In genomic region chr1:23521588-23521987, GRCh38 we compare ENCODE assay signal across 18 cellular contexts. TPM values are rescaled to one million over a fixed set of nuclear protein-coding genes. Genes with fewer than 3 reads are reported as not detected.
A peak's percentile ranks its signal among the peaks of the same experiment; 100 is the strongest.
DNase-seq lines count a peak whose midpoint lies in the region; TF ChIP-seq lines count a peak whose summit lies in the region.
"Had no signal": no experiment of that assay in that cellular context is flagged by ENCODE, and none has a peak within 500 bp of the region (broad histone marks: within the 10 kb centered on the region; RNA-seq: fewer than 3 reads in every experiment).

No MANE protein-coding gene starts in this region.

- H3K27me3 Mint-ChIP-seq in activated CD4-positive, alpha-beta T cell treated with anti-CD3 and anti-CD28 coated beads, Interleukin-2, amount 10 ng/mL, durations not matched to agents 7 days and 5 days = no peaks in the 10 kb centered on the region
- H3K27me3 Mint-ChIP-seq in nephron progenitor cell (ENCODE audit: low read depth, poor library complexity) = no peaks in the 10 kb centered on the region
- H3K27me3 Mint-ChIP-seq: naive thymus-derived CD8-positive, alpha-beta T cell had no signal

- POLR2A ChIA-PET in activated CD4-positive, alpha-beta T cell treated with anti-CD3 and anti-CD28 coated beads, Interleukin-2, amount 10 ng/mL, durations not matched to agents 7 days and 5 days (lab: Charles Lee) = no interaction called here
- POLR2A ChIA-PET in SK-N-SH (lab: Yijun Ruan, JAX) = no interaction called here

- no peaks in the 10 kb centered on the region for H4K20me1 ChIP-seq in SK-N-SH (ENCODE audit: insufficient read depth)
- H4K20me1 ChIP-seq in osteoblast (ENCODE audit: insufficient read depth, low read length) = no peaks in the 10 kb centered on the region

- H3K4me3 ChIP-seq in SK-N-SH (ENCODE audit: low read depth in 2 of 2, low read length in 1 of 2) = no peak overlapping the region
- no peak overlapping the region for H3K4me3 ChIP-seq in osteoblast (ENCODE audit: insufficient read depth, low read length)
- no peak overlapping the region for H3K4me3 ChIP-seq in spleen
- H3K4me3 ChIP-seq: GM23248, lung had no signal

- peaks cover 53% of the 10 kb centered on the region for H3K4me1 Mint-ChIP-seq in activated CD4-positive, alpha-beta T cell treated with anti-CD3 and anti-CD28 coated beads, Interleukin-2, amount 10 ng/mL, durations not matched to agents 7 days and 5 days
- H3K4me1 Mint-ChIP-seq in nephron progenitor cell = peaks cover 6% of the 10 kb centered on the region

- no peaks in the 10 kb centered on the region for H3K9me2 ChIP-seq in SK-N-SH

- H3K4me1 ChIP-seq in SK-N-SH (ENCODE audit: control insufficient read depth in 1 of 2, insufficient read depth in 2 of 2, low read depth in 1 of 2, low read length in 1 of 2) (peaks cover 0 to 4% of the 10 kb centered on the region in 2 experiments; a peak in 1 of 4 replicates), osteoblast (ENCODE audit: insufficient read depth, low read length) (no peaks in the 10 kb centered on the region), spleen (peaks cover 6 to 49% (median 26%) of the 10 kb centered on the region in 6 donors)

- H3K4me3 Mint-ChIP-seq in activated CD4-positive, alpha-beta T cell treated with anti-CD3 and anti-CD28 coated beads, Interleukin-2, amount 10 ng/mL, durations not matched to agents 7 days and 5 days = no peak overlapping the region
- H3K4me3 Mint-ChIP-seq in nephron progenitor cell = no peak overlapping the region
- H3K4me3 Mint-ChIP-seq: naive thymus-derived CD8-positive, alpha-beta T cell had no signal

- TF ChIP-seq EP300 in SK-N-SH (IDR thresholded peaks at IDR 0.05; ENCODE audit: borderline replicate concordance in 1 of 2, low read depth in 1 of 2, low read length in 1 of 2) = no peak

- H3K9me3 Mint-ChIP-seq in activated CD4-positive, alpha-beta T cell treated with anti-CD3 and anti-CD28 coated beads, Interleukin-2, amount 10 ng/mL, durations not matched to agents 7 days and 5 days = no peaks in the 10 kb centered on the region
- H3K9me3 Mint-ChIP-seq in nephron progenitor cell = no peaks in the 10 kb centered on the region
- H3K9me3 Mint-ChIP-seq: naive thymus-derived CD8-positive, alpha-beta T cell had no signal

- H2AFZ ChIP-seq in SK-N-SH (ENCODE audit: low read depth) (no peak overlapping the region), osteoblast (ENCODE audit: low read length) (no peak overlapping the region)
- H2AFZ ChIP-seq: GM23248 had no signal

- H3K4me2 ChIP-seq in SK-N-SH (no peak overlapping the region), osteoblast (ENCODE audit: insufficient read depth, low read length) (no peak overlapping the region)

- 97% methylated on average over 16 of the region's 16 CpGs for WGBS in SK-N-SH (ENCODE audit: low lambda C conversion rate)
- WGBS in spleen, 5 donors = 95 to 97% (median 96%) methylated on average over 16 of the region's 16 CpGs

- H3K9me3 ChIP-seq in SK-N-SH = no peaks in the 10 kb centered on the region
- H3K9me3 ChIP-seq in osteoblast (ENCODE audit: low read depth, low read length) = no peaks in the 10 kb centered on the region
- no peaks in the 10 kb centered on the region for H3K9me3 ChIP-seq in spleen

- H3K9ac ChIP-seq in SK-N-SH = no peak overlapping the region
- H3K9ac ChIP-seq: GM23248 had no signal

- intact Hi-C loops in spleen (cut with DNase I; ENCODE audit: low total_unique reads) = no loop called here

- TF ChIP-seq RAD21 in SK-N-SH (IDR thresholded peaks at IDR 0.05; ENCODE audit: low read length) = no peak

- H3K79me2 ChIP-seq in SK-N-SH (ENCODE audit: insufficient read depth) = no peaks in the 10 kb centered on the region
- H3K79me2 ChIP-seq in osteoblast (ENCODE audit: insufficient read depth, low read length) = no peaks in the 10 kb centered on the region

- TF ChIP-seq CTCF in SK-N-SH (IDR thresholded peaks at IDR 0.05) (no peak), nephron progenitor cell (IDR thresholded peaks at IDR 0.05) (no peak), osteoblast (IDR thresholded peaks at IDR 0.05; ENCODE audit: extremely low read depth, low read depth, low read length) (no peak), spleen (IDR thresholded peaks at IDR 0.05 in 8 of 11, conservative IDR thresholded peaks at IDR 0.05 in 3 of 11) (no peak)

- CTCF ChIA-PET in activated CD4-positive, alpha-beta T cell treated with anti-CD3 and anti-CD28 coated beads, Interleukin-2, amount 10 ng/mL, durations not matched to agents 7 days and 5 days (lab: Charles Lee) = interaction anchor here (0.6 to 1.5 kb wide), 4 partner anchors 20 to 223 kb away, joined by 3 to 6 read pairs (median 4); no protein-coding TSS in a partner anchor
- CTCF ChIA-PET in SK-N-SH (lab: Yijun Ruan, JAX) = interaction anchor here (1.1 to 29.7 kb wide), 2 partner anchors 24 to 116 kb away, joined by 3 to 503 read pairs; no protein-coding TSS in a partner anchor

- in situ Hi-C loops in Caki2 (cut with HindIII; ENCODE audit: low pct_unique_long_range_greater_than_20kb, low sequenced_read_pairs) = no loop called here

- H3K36me3 ChIP-seq in SK-N-SH (replicated peaks in 1 of 2; ENCODE audit: control insufficient read depth in 1 of 2, insufficient read depth in 2 of 2, low read length in 1 of 2) (peaks cover 0 to 3% of the 10 kb centered on the region in 2 experiments), osteoblast (ENCODE audit: insufficient read depth, low read length) (no peaks in the 10 kb centered on the region), spleen (peaks cover 0 to 50% (median 0%) of the 10 kb centered on the region in 6 donors)

- H3K27me3 ChIP-seq in SK-N-SH (ENCODE audit: insufficient read depth) = no peaks in the 10 kb centered on the region
- no peaks in the 10 kb centered on the region for H3K27me3 ChIP-seq in osteoblast (ENCODE audit: insufficient read depth, low read length)
- H3K27me3 ChIP-seq in spleen (replicated peaks in 1 of 7) = no peaks in the 10 kb centered on the region

- no peak for TF ChIP-seq POLR2A in spleen (IDR thresholded peaks at IDR 0.05)

- H3F3A ChIP-seq in SK-N-SH (replicated peaks; ENCODE audit: insufficient read depth) = no peaks in the 10 kb centered on the region

- peak overlapping the region; percentile 64 for H3K27ac Mint-ChIP-seq in activated CD4-positive, alpha-beta T cell treated with anti-CD3 and anti-CD28 coated beads, Interleukin-2, amount 10 ng/mL, durations not matched to agents 7 days and 5 days
- H3K27ac Mint-ChIP-seq in nephron progenitor cell = peak overlapping the region; percentile 88

- peaks cover 72% of the 10 kb centered on the region for H3K36me3 Mint-ChIP-seq in activated CD4-positive, alpha-beta T cell treated with anti-CD3 and anti-CD28 coated beads, Interleukin-2, amount 10 ng/mL, durations not matched to agents 7 days and 5 days (ENCODE audit: low read depth)
- H3K36me3 Mint-ChIP-seq in nephron progenitor cell (ENCODE audit: low read depth) = peaks cover 25% of the 10 kb centered on the region
- H3K36me3 Mint-ChIP-seq: naive thymus-derived CD8-positive, alpha-beta T cell had no signal

- H3K27ac ChIP-seq in SK-N-SH (ENCODE audit: low read depth in 2 of 2, low read length in 1 of 2) (no peak overlapping the region), osteoblast (ENCODE audit: low read depth, low read length) (no peak overlapping the region), spleen (peak overlapping the region in 3 of 8 donors; percentile 86 to 92 (median 88))
- H3K27ac ChIP-seq: GM23248 had no signal

- no peak for DNase-seq in activated CD4-positive, alpha-beta T cell treated with anti-CD3 and anti-CD28 coated beads, Interleukin-2, amount 10 ng/mL, durations not matched to agents 7 days and 5 days
- no peak for DNase-seq in activated CD4-positive, alpha-beta T cell treated with anti-CD3 and anti-CD28 coated beads for 4 hours
- peak; percentile 96 for DNase-seq in Caki2 (ENCODE audit: low read depth)
- peak; percentile 64 for DNase-seq in SK-N-SH
- no peak for DNase-seq in nephron progenitor cell
- no peak for DNase-seq in activated CD8-positive, alpha-beta memory T cell treated with anti-CD3 and anti-CD28 coated beads, Interleukin-2, amount 50 U/mL, for 4 hours
- DNase-seq in osteoblast (ENCODE audit: insufficient read length, low spot score, missing footprints) = no peak
- DNase-seq in spleen = no peak
- DNase-seq: anterior cingulate cortex; DMS79 treated with DMSO at 0.1 percent for 48 hours; foreskin melanocyte; GM23248; naive thymus-derived CD8-positive, alpha-beta T cell; NCI-H187 treated with DMSO at 0.1 percent for 48 hours; NCI-H748 treated with DMSO at 0.1 percent for 48 hours; Right ventricle myocardium superior; T1000 had no signal

TF ChIP-seq in SK-N-SH, 30 proteins besides CTCF, POLR2A, EP300 and RAD21 (continues in another document):
- TF ChIP-seq JUND (IDR thresholded peaks at IDR 0.05) (no peak), SMC3 (IDR thresholded peaks at IDR 0.05; ENCODE audit: low read depth, low read length) (no peak)

RNA-seq across cellular contexts. Expression of gene E2F2, which starts 9.4 kb away (rescaled TPM):
- total RNA-seq in activated CD4-positive, alpha-beta T cell treated with anti-CD3 and anti-CD28 coated beads, Interleukin-2, amount 10 ng/mL, durations not matched to agents 7 days and 5 days = 100 to 1,000 TPM; 107 to 112 TPM
- 8.4 and 10.7 TPM in 2 replicates for total RNA-seq in Caki2 (2014; rRNA removed; shearing (Covaris generic); ENCODE audit: low replicate concordance)
- polyA plus RNA-seq in SK-N-SH (2012; rRNA removed) (0.43 and 0.44 TPM in 2 replicates), spleen (1 to 10 TPM in 2 of 3 donors, under 1 TPM in 1; 0.89 to 2.3 (median 1.5) TPM)
- 0.30 and 0.47 TPM in 2 replicates for polyA plus RNA-seq in SK-N-SH (2012; cell fraction: cytosol; rRNA removed)
- 1.1 and 1.7 TPM in 2 replicates for polyA plus RNA-seq in SK-N-SH (2012; cell fraction: nucleus; rRNA removed)
- total RNA-seq in osteoblast (under 0.01 and 0.29 TPM in 2 replicates), spleen (10 to 100 TPM in 2 of 7 donors, 1 to 10 TPM in 5; 3.4 to 18.9 (median 8.4) TPM)

RNA-seq across cellular contexts. Expression of gene ASAP3, which starts 37.6 kb away (rescaled TPM):
- total RNA-seq in activated CD4-positive, alpha-beta T cell treated with anti-CD3 and anti-CD28 coated beads, Interleukin-2, amount 10 ng/mL, durations not matched to agents 7 days and 5 days = under 1 TPM; 0.25 to 0.52 TPM
- 1.6 and 4.7 TPM in 2 replicates for total RNA-seq in Caki2 (2014; rRNA removed; shearing (Covaris generic); ENCODE audit: low replicate concordance)
- 19.6 and 25.2 TPM in 2 replicates for polyA plus RNA-seq in SK-N-SH (2012; rRNA removed)
- 8.6 and 12.3 TPM in 2 replicates for polyA plus RNA-seq in SK-N-SH (2012; cell fraction: cytosol; rRNA removed)
- polyA plus RNA-seq in SK-N-SH (2012; cell fraction: nucleus; rRNA removed) = 75.5 and 82.9 TPM in 2 replicates
- total RNA-seq in osteoblast = 107 and 119 TPM in 2 replicates
- total RNA-seq in spleen = 10 to 100 TPM in 4 of 7 donors, 1 to 10 TPM in 3; 7.7 to 13.8 (median 10.5) TPM
- polyA plus RNA-seq in spleen = 1 to 10 TPM; 2.9 to 7.4 (median 3.0) TPM

RNA-seq across cellular contexts. Expression of gene ID3, which starts 37.7 kb away (rescaled TPM):
- total RNA-seq in activated CD4-positive, alpha-beta T cell treated with anti-CD3 and anti-CD28 coated beads, Interleukin-2, amount 10 ng/mL, durations not matched to agents 7 days and 5 days = 10 to 100 TPM; 62.7 to 65.2 TPM
- total RNA-seq in Caki2 (2014; rRNA removed; shearing (Covaris generic); ENCODE audit: low replicate concordance) = 460 and 470 TPM in 2 replicates
- polyA plus RNA-seq in SK-N-SH (2012; rRNA removed) (394 and 504 TPM in 2 replicates), spleen (100 to 1,000 TPM in 2 of 3 donors, 10 to 100 TPM in 1; 59.8 to 118 (median 109) TPM)
- polyA plus RNA-seq in SK-N-SH (2012; cell fraction: cytosol; rRNA removed) = 247 and 268 TPM in 2 replicates
- polyA plus RNA-seq in SK-N-SH (2012; cell fraction: nucleus; rRNA removed) = 1,333 and 1,662 TPM in 2 replicates
- total RNA-seq in osteoblast (177 and 240 TPM in 2 replicates), spleen (100 to 1,000 TPM in 1 of 7 donors, 10 to 100 TPM in 6; 49.5 to 122 (median 65.4) TPM)

Comparison
In these comparisons a context has a peak if more than half of its experiments do, and no peak if none do; other contexts are left out.
1. DNase-seq: peak in Caki2 (single experiment) and SK-N-SH (single experiment); none in activated CD4-positive, alpha-beta T cell treated with anti-CD3 and anti-CD28 coated beads, Interleukin-2, amount 10 ng/mL, durations not matched to agents 7 days and 5 days (single experiment), activated CD4-positive, alpha-beta T cell treated with anti-CD3 and anti-CD28 coated beads for 4 hours (0 of 2), nephron progenitor cell (single experiment), activated CD8-positive, alpha-beta memory T cell treated with anti-CD3 and anti-CD28 coated beads, Interleukin-2, amount 50 U/mL, for 4 hours (single experiment), osteoblast (single experiment) and spleen (single experiment).